ENCODE assay signal across 8 cellular contexts in the genomic region with DNA sequence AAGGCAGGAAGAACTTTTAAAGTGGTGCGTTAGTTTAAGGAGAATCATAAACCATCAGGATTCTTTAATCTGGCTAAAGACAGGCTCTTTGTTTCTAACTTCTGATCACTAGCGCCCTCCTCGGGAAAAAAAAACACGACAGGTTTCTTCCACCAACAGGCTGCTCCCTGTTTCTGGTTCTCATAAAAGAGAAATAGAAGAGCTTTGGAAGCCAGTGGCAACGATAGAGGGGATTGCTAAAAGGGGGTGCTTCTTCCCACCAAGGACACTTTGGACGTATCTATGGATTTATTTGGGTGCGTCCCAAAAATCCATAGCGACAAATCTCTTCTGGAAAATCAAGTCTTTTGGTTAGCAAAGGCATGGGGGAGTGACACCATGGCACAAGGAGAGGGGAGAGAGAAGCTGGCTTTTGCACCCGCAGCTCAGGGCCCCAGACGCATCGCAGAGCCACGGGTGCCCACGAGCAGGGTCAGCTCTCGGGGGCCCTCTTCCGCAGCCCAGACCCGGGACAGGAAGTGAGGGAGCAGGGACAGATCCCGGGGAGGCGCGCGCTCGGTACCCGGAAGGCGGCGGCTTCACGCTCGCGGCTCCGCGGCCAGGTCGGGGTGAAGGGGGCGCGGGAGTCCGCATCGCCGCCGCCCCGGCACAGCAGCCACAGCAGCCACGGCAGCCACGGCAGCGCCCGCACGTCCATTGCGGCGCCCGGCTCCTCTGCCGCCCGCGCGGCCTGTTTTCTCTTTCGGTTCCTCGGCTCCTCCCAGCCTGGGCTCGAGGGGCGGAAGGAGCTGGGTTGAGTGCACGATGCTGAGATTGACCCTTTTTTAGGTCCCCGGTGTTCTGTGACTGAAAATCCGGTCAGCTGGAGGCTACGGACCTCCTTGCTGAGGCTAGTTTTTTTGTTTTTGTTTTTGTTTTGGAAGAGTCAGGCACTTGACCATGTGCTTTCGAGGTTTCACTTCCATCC. TPM values are rescaled to one million over a fixed set of nuclear protein-coding genes. Genes with fewer than 3 reads are reported as not detected.
DNase-seq lines count a peak whose midpoint lies in the region; ATAC-seq and TF ChIP-seq lines count a peak whose summit lies in the region.

A gene with protein sequence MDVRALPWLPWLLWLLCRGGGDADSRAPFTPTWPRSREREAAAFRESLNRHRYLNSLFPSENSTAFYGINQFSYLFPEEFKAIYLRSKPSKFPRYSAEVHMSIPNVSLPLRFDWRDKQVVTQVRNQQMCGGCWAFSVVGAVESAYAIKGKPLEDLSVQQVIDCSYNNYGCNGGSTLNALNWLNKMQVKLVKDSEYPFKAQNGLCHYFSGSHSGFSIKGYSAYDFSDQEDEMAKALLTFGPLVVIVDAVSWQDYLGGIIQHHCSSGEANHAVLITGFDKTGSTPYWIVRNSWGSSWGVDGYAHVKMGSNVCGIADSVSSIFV (minus strand): TSS at position 716 of the 967 bp plus-strand sequence. CDS start 19 bp downstream, at position 697.

- peak within 1 kb of the TSS; percentile 72 for H3K9ac ChIP-seq in rectal smooth muscle tissue (ENCODE audit: low read length)

- peak within 1 kb of the TSS; percentile 61 for H3K4me3 ChIP-seq in right cardiac atrium (ENCODE audit: low read length)
- H3K4me3 ChIP-seq in rectal smooth muscle tissue (ENCODE audit: low read length), result peak within 1 kb of the TSS; percentile 76
- peak within 1 kb of the TSS; percentile 86 to 96 for H3K4me3 ChIP-seq in aorta (ENCODE audit: low read length in 2 of 2)

- H3K27me3 ChIP-seq in right cardiac atrium (ENCODE audit: control insufficient read depth, insufficient read depth), result no peaks in the 10 kb centered on the region
- no peaks in the 10 kb centered on the region for H3K27me3 ChIP-seq in rectal smooth muscle tissue (ENCODE audit: control insufficient read depth, insufficient read depth, low read length)
- H3K27me3 ChIP-seq in aorta (ENCODE audit: control insufficient read depth in 1 of 2, insufficient read depth in 2 of 2, low read length in 1 of 2), result no peaks in the 10 kb centered on the region

- H3K36me3 ChIP-seq in rectal smooth muscle tissue (ENCODE audit: control insufficient read depth, insufficient read depth, low read length), result no peaks in the 10 kb centered on the region
- H3K36me3 ChIP-seq in aorta (ENCODE audit: control insufficient read depth in 1 of 2, insufficient read depth in 2 of 2, low read length in 1 of 2), result no peaks in the 10 kb centered on the region

- H3K9me3 ChIP-seq in T-helper 17 cell (ENCODE audit: control insufficient read depth, low read length, poor library complexity, severe bottlenecking) (no peaks in the 10 kb centered on the region), right cardiac atrium (ENCODE audit: control insufficient read depth, low read length) (no peaks in the 10 kb centered on the region), aorta (ENCODE audit: control insufficient read depth, low read length) (no peaks in the 10 kb centered on the region)

- TF ChIP-seq CTCF in GM12873 (IDR thresholded peaks at IDR 0.05; ENCODE audit: insufficient read depth, low read depth, low read length, missing control alignments), result peak; percentile 59

- H3K36me3 Mint-ChIP-seq in T-helper 17 cell (ENCODE audit: low read depth), result peaks cover 7% of the 10 kb centered on the region

- peaks cover 10% of the 10 kb centered on the region for H3K27me3 Mint-ChIP-seq in T-helper 17 cell

- H3K4me1 ChIP-seq in right cardiac atrium (ENCODE audit: control insufficient read depth, insufficient read depth, low read length) (no peaks in the 10 kb centered on the region), rectal smooth muscle tissue (ENCODE audit: control insufficient read depth, insufficient read depth, low read length) (peaks cover 4% of the 10 kb centered on the region), aorta (ENCODE audit: control insufficient read depth in 1 of 2, insufficient read depth in 2 of 2, low read length in 2 of 2) (peaks cover 0 to 4% of the 10 kb centered on the region in 2 donors)

- peak within 1 kb of the TSS; percentile 93 for H3K27ac ChIP-seq in right cardiac atrium (ENCODE audit: low read length)
- H3K27ac ChIP-seq in rectal smooth muscle tissue (ENCODE audit: low read depth, low read length), result peak within 1 kb of the TSS; percentile 94
- H3K27ac ChIP-seq in aorta (ENCODE audit: low read depth in 1 of 2, low read length in 2 of 2), result peak within 1 kb of the TSS; percentile 99

- H3K4me3 Mint-ChIP-seq in T-helper 17 cell, result peak within 1 kb of the TSS; percentile 99

- WGBS in right cardiac atrium, result under 1% methylated on average over 58 of the region's 58 CpGs
- 0 to 1% methylated on average over 50 to 58 of the region's 58 CpGs for WGBS in aorta, 2 donors

- intact Hi-C loops in right cardiac atrium (cut with DNase I), result loop anchor here in 3 of 4 donors (5.0 to 10.0 kb wide), 3 partner anchors 136 to 549 kb away; no protein-coding TSS in a partner anchor
- intact Hi-C loops in aorta (cut with DNase I), result loop anchor here (2.0 to 10.0 kb wide), 4 partner anchors 143 to 551 kb away; no protein-coding TSS in a partner anchor

- H3K4me1 Mint-ChIP-seq in T-helper 17 cell, result peaks cover 29% of the 10 kb centered on the region

- ATAC-seq in HG02588 (IDR thresholded peaks at IDR 0.05; ENCODE audit: unreplicated experiment), result peak; percentile 95
- ATAC-seq in T-helper 17 cell, result peak; percentile 88
- ATAC-seq in right cardiac atrium, result peak; percentile 97 to 98
- peak; percentile 94 for ATAC-seq in aorta (ENCODE audit: low FRiP score)

- DNase-seq in NCI-H1048 (lab: John Stamatoyannopoulos, UW) (peak; percentile 15), T-helper 17 cell (peak; percentile 48 to 51 (median 49)), anterior cingulate cortex (lab: John Stamatoyannopoulos, UW) (peak in 57 of 58 donors; percentile 21 to 88 (median 70)), right cardiac atrium (peak; percentile 80 to 91 (median 90)), aorta (peak; percentile 87 to 91)

- peak within 1 kb of the TSS; percentile 99 for H3K27ac Mint-ChIP-seq in T-helper 17 cell

RNA-seq across cellular contexts. Expression of the gene that starts here (rescaled TPM):
- total RNA-seq in T-helper 17 cell (1 to 10 TPM; 6.6 to 9.3 TPM), right cardiac atrium (10 to 100 TPM; 10.5 to 15.9 (median 12.9) TPM), aorta (10 to 100 TPM; 20.0 to 36.5 TPM)
- polyA plus RNA-seq in right cardiac atrium (7.6 TPM), aorta (10 to 100 TPM in 1 of 2 donors, 1 to 10 TPM in 1; 7.6 to 35.1 TPM)

Comparison
In these comparisons a context has a peak if more than half of its experiments do, and no peak if none do; other contexts are left out.
1. Peak in every context shown above with its lines: DNase-seq, ATAC-seq, H3K4me3 ChIP-seq and H3K27ac ChIP-seq.
2. DNase-seq: peak in every context shown above with its lines; median percentile 90 in right cardiac atrium; 89 in aorta; 70 in anterior cingulate cortex; 49 in T-helper 17 cell; 15 in NCI-H1048.